ENCODE assay signal across 9 cellular contexts in genomic region chr2:88451647-88452150, GRCh38.
DNase-seq lines count a peak whose midpoint lies in the region; ATAC-seq and TF ChIP-seq lines count a peak whose summit lies in the region.
"Had no signal": no experiment of that assay in that cellular context is flagged by ENCODE, and none has a peak within 500 bp of the region (broad histone marks: within the 10 kb centered on the region; RNA-seq: fewer than 3 reads in every experiment).

No MANE protein-coding gene starts in this region.

- no peaks in the 10 kb centered on the region for H3K9me3 Mint-ChIP-seq in central memory CD8-positive, alpha-beta T cell

- peaks cover 2% of the 10 kb centered on the region for H3K36me3 Mint-ChIP-seq in central memory CD8-positive, alpha-beta T cell (ENCODE audit: insufficient read depth)

- DNase-seq in DMS 273 (lab: John Stamatoyannopoulos, UW; ENCODE audit: unreplicated experiment) (peak; percentile 65), DMS 273 treated with DMSO at 0.1 percent for 48 hours (lab: John Stamatoyannopoulos, UW) (no peak), NCI-H526 (lab: John Stamatoyannopoulos, UW) (peak; percentile 29 to 84), T-helper 9 cell (no peak), Ammon's horn (ENCODE audit: low spot score) (no peak)
- peak in 1 of 2 donors; percentile 13 for DNase-seq in central memory CD8-positive, alpha-beta T cell (ENCODE audit: low spot score in 2 of 2)

- no peaks in the 10 kb centered on the region for H3K36me3 ChIP-seq in parathyroid adenoma (ENCODE audit: control insufficient read depth, insufficient read depth, low read length)

- H3K27me3 Mint-ChIP-seq in central memory CD8-positive, alpha-beta T cell, result peaks cover 79% of the 10 kb centered on the region

- H3K79me2 ChIP-seq in parathyroid adenoma, result no peaks in the 10 kb centered on the region

- no peak for ATAC-seq in central memory CD8-positive, alpha-beta T cell (replicated peaks; ENCODE audit: extremely low read depth, poor library complexity, severe bottlenecking)
- no peak for ATAC-seq in HG02973 (IDR thresholded peaks at IDR 0.05; ENCODE audit: unreplicated experiment)

- no peak overlapping the region for H3K27ac ChIP-seq in parathyroid adenoma
- H3K27ac ChIP-seq: 22Rv1 had no signal

- no peaks in the 10 kb centered on the region for H3K9me3 ChIP-seq in parathyroid adenoma (ENCODE audit: control insufficient read depth, low read length)

- no peak for TF ChIP-seq CTCF in parathyroid adenoma (IDR thresholded peaks at IDR 0.05)

- peak overlapping the region; percentile 66 for H3K4me2 ChIP-seq in parathyroid adenoma (ENCODE audit: low read length)

- H3K4me1 ChIP-seq in parathyroid adenoma, result no peaks in the 10 kb centered on the region

- peak overlapping the region; percentile 74 for H3K4me3 Mint-ChIP-seq in central memory CD8-positive, alpha-beta T cell

- peak overlapping the region; percentile 52 for H3K4me3 ChIP-seq in parathyroid adenoma (ENCODE audit: low read depth, low read length)

- H3K27me3 ChIP-seq in parathyroid adenoma (ENCODE audit: control insufficient read depth, insufficient read depth, low read length), result no peaks in the 10 kb centered on the region

- no peak overlapping the region for H3K27ac Mint-ChIP-seq in central memory CD8-positive, alpha-beta T cell (ENCODE audit: low read depth)

- no peak overlapping the region for H3K9ac ChIP-seq in parathyroid adenoma

- H2AFZ ChIP-seq in parathyroid adenoma, result peak overlapping the region; percentile 66

- H3K4me1 Mint-ChIP-seq in central memory CD8-positive, alpha-beta T cell, result peaks cover 11% of the 10 kb centered on the region

Comparison
In these comparisons a context has a peak if more than half of its experiments do, and no peak if none do; other contexts are left out.
1. DNase-seq: peak in DMS 273 (single experiment) and NCI-H526 (2 of 2); none in DMS 273 treated with DMSO at 0.1 percent for 48 hours (single experiment), T-helper 9 cell (single experiment) and Ammon's horn (single experiment).